ENCODE assay signal across 8 cellular contexts in the genomic region with DNA sequence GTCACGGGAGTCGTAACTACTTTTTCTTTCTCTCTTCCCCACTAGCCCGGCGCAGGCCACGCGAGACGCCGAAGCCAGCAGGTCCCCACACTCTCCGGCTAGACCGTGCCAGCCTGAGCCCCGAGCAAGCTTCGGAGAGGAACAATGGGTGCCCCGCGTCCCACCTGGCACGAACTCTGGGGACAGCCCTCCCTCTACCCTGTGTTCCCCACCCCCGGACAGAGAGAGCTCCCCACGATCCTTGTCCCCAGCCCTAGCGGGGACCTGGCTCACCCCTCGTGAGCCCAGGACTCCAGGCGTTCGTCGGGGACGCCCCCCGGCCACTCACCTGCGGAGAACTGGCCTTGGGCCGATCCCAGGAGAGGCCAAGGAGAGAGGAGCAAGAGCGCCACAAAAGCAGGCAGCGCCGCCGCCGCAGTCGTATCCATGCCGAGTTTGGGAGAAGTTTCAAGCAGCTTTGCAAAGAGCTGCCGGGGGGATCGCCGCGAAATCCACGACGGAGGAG. TPM values are rescaled to one million over a fixed set of nuclear protein-coding genes. Genes with fewer than 3 reads are reported as not detected.
DNase-seq lines count a peak whose midpoint lies in the region; ATAC-seq, FAIRE-seq and TF ChIP-seq lines count a peak whose summit lies in the region.

No MANE protein-coding gene starts in this region.

- POLR2A ChIA-PET in AG04450 (lab: Yijun Ruan, JAX): interaction anchor here (0.6 to 1.8 kb wide), 9 partner anchors 12 to 364 kb away, joined by 3 to 7 read pairs (median 4); no protein-coding TSS in a partner anchor

- intact Hi-C loops in left lung (cut with DNase I): no loop called here

- TF ChIP-seq CTCF in AG04450 (IDR thresholded peaks at IDR 0.05; ENCODE audit: low read depth, low read length) (no peak; the same call in 1 of the 2 replicates), VCaP (conservative IDR thresholded peaks at IDR 0.05) (no peak), choroid plexus epithelial cell (conservative IDR thresholded peaks at IDR 0.05; ENCODE audit: low read depth, low read length) (no peak), left lung (IDR thresholded peaks at IDR 0.05) (no peak)

- no peaks in the 10 kb centered on the region for H3K36me3 ChIP-seq in left lung

- peak; percentile 16 for ATAC-seq in HG03280 (IDR thresholded peaks at IDR 0.05; ENCODE audit: unreplicated experiment)
- peak; percentile 55 for ATAC-seq in left lung

- peak; percentile 23 for FAIRE-seq in GM19239 (lab: Jason Lieb, UNC)

- no peaks in the 10 kb centered on the region for H3K9me3 ChIP-seq in AG04450 (ENCODE audit: control insufficient read depth, insufficient read depth, low read length)
- H3K9me3 ChIP-seq in left lung: no peaks in the 10 kb centered on the region

- H3K27me3 ChIP-seq in AG04450 (ENCODE audit: control insufficient read depth, insufficient read depth, low read length): no peaks in the 10 kb centered on the region
- H3K27me3 ChIP-seq in left lung: peaks cover 0 to 47% of the 10 kb centered on the region in 2 donors

- H3K4me3 ChIP-seq in AG04450 (ENCODE audit: low read depth, low read length) (peak overlapping the region; percentile 89), choroid plexus epithelial cell (ENCODE audit: low read depth, low read length) (peak overlapping the region; percentile 76), left lung (peak overlapping the region; percentile 54 to 61)

- peaks cover 10 to 34% of the 10 kb centered on the region in 2 donors for H3K4me1 ChIP-seq in left lung

- DNase-seq in AG04450 (ENCODE audit: low read depth, low spot score) (no peak), GM19239 (ENCODE audit: insufficient read length, low spot score) (no peak), choroid plexus epithelial cell (ENCODE audit: low read depth) (peak; percentile 71), left lung (peak; percentile 37 to 77), AML-193 (lab: John Stamatoyannopoulos, UW) (no peak)
- DNase-seq in stimulated activated CD4-positive, alpha-beta T cell treated with anti-CD3 and anti-CD28 coated beads, Interleukin-4, amount 100 ng/mL, for 4 hours: peak; percentile 34 to 41

- CTCF ChIA-PET in AG04450 (lab: Charles Lee): interaction anchor here (0.6 to 1.4 kb wide), 15 partner anchors 8 to 1031 kb away, joined by 3 to 4 read pairs (median 3); no protein-coding TSS in a partner anchor

- H3K27ac ChIP-seq in AG04450 (ENCODE audit: low read depth, low read length): peak overlapping the region; percentile 89
- H3K27ac ChIP-seq in VCaP: peak overlapping the region; percentile 90
- H3K27ac ChIP-seq in left lung: peak overlapping the region; percentile 84 to 94

RNA-seq across cellular contexts. Expression of gene PTPRK, which starts 0.4 kb away (rescaled TPM):
- 37.8 and 53.7 TPM in 2 replicates for polyA plus RNA-seq in AG04450 (2011; rRNA removed)
- 95.3 and 115 TPM in 2 replicates for polyA minus RNA-seq in AG04450 (2011; rRNA and poly(A)+ RNA removed)
- 10 to 100 TPM; 57.0 to 57.1 TPM for total RNA-seq in left lung

Comparison
In these comparisons a context has a peak if more than half of its experiments do, and no peak if none do; other contexts are left out.
1. DNase-seq: peak in choroid plexus epithelial cell (single experiment), left lung (2 of 2) and stimulated activated CD4-positive, alpha-beta T cell treated with anti-CD3 and anti-CD28 coated beads, Interleukin-4, amount 100 ng/mL, for 4 hours (2 of 2); none in AG04450 (single experiment), GM19239 (single experiment) and AML-193 (0 of 2).
2. Peak in every context shown above with its lines, with median percentiles within 50 percentile points of each other: H3K27ac ChIP-seq and H3K4me3 ChIP-seq.